In genomic region chr1:220526294-220526693, GRCh38 we compare ENCODE assay signal across 15 cellular contexts. TPM values are rescaled to one million over a fixed set of nuclear protein-coding genes. Genes with fewer than 3 reads are reported as not detected.
A peak's percentile ranks its signal among the peaks of the same experiment; 100 is the strongest.
DNase-seq lines count a peak whose midpoint lies in the region; ATAC-seq, FAIRE-seq and TF ChIP-seq lines count a peak whose summit lies in the region.
"Had no signal": no experiment of that assay in that cellular context is flagged by ENCODE, and none has a peak within 500 bp of the region (broad histone marks: within the 10 kb centered on the region; RNA-seq: fewer than 3 reads in every experiment).

No MANE protein-coding gene starts in this region.

- H3K9ac ChIP-seq in OCI-LY1 (ENCODE audit: low read length) (no peak overlapping the region), endothelial cell of umbilical vein (replicated peaks; ENCODE audit: extremely low read depth, insufficient read depth, low read length) (no peak overlapping the region)

- 76 to 100% methylated on average over 2 to 5 of the region's 7 CpGs for WGBS in gastroesophageal sphincter (ENCODE audit: low coverage in 1 of 2), 2 donors

- no peaks in the 10 kb centered on the region for H3K27me3 ChIP-seq in OCI-LY1 (ENCODE audit: insufficient read depth, low read length)
- H3K27me3 ChIP-seq in endothelial cell of umbilical vein (ENCODE audit: control insufficient read depth in 2 of 2, insufficient read depth in 2 of 2, low read length in 2 of 2): peaks cover 13 to 28% of the 10 kb centered on the region in 2 experiments
- H3K27me3 ChIP-seq in gastroesophageal sphincter: no peaks in the 10 kb centered on the region
- H3K27me3 ChIP-seq: tibial nerve had no signal

- H3K4me3 ChIP-seq in OCI-LY1 (ENCODE audit: low read depth, low read length, poor library complexity, severe bottlenecking) (no peak overlapping the region), endothelial cell of umbilical vein (replicated peaks in 1 of 3; ENCODE audit: insufficient read depth in 1 of 3, low read depth in 1 of 3, low read length in 3 of 3) (no peak overlapping the region), gastroesophageal sphincter (no peak overlapping the region)
- H3K4me3 ChIP-seq: body of pancreas had no signal

- no peak for TF ChIP-seq POLR2A in endothelial cell of umbilical vein (IDR thresholded peaks at IDR 0.05; ENCODE audit: low read depth, low read length)
- no peak for TF ChIP-seq POLR2A in gastroesophageal sphincter (IDR thresholded peaks at IDR 0.05)

- no peak overlapping the region for H2AFZ ChIP-seq in OCI-LY1 (ENCODE audit: low read length)
- no peak overlapping the region for H2AFZ ChIP-seq in endothelial cell of umbilical vein (ENCODE audit: low read depth, low read length)

- H3K27ac ChIP-seq in OCI-LY1 (ENCODE audit: low read depth, low read length, poor library complexity, severe bottlenecking) (no peak overlapping the region), endothelial cell of umbilical vein (ENCODE audit: insufficient read depth, low read depth, low read length) (no peak overlapping the region), gastroesophageal sphincter (no peak overlapping the region)

- H3K9me3 ChIP-seq in OCI-LY1 (ENCODE audit: low read length) (no peaks in the 10 kb centered on the region), endothelial cell of umbilical vein (replicated peaks; ENCODE audit: control insufficient read depth, insufficient read depth, low read length) (no peaks in the 10 kb centered on the region), gastroesophageal sphincter (no peaks in the 10 kb centered on the region)
- H3K9me3 ChIP-seq: body of pancreas, tibial nerve had no signal

- POLR2A ChIA-PET in endothelial cell of umbilical vein (lab: Charles Lee): no interaction called here

- H3K9me1 ChIP-seq in endothelial cell of umbilical vein (replicated peaks; ENCODE audit: control insufficient read depth, extremely low read depth, insufficient read depth, low read length): no peaks in the 10 kb centered on the region

- no peaks in the 10 kb centered on the region for H3K9me3 Mint-ChIP-seq in progenitor cell of endocrine pancreas (ENCODE audit: low read depth)

- H3K79me2 ChIP-seq in OCI-LY1 (ENCODE audit: insufficient read depth, low read length) (no peaks in the 10 kb centered on the region), endothelial cell of umbilical vein (ENCODE audit: control insufficient read depth, insufficient read depth, low read length) (no peaks in the 10 kb centered on the region)

- CTCF ChIA-PET in endothelial cell of umbilical vein (lab: Charles Lee): interaction anchor here (0.7 to 3.0 kb wide), 7 partner anchors 9 to 250 kb away, joined by 3 to 13 read pairs (median 4); no protein-coding TSS in a partner anchor

- H3K4me2 ChIP-seq in OCI-LY1 (ENCODE audit: low read length) (no peak overlapping the region), endothelial cell of umbilical vein (ENCODE audit: insufficient read depth, low read length) (no peak overlapping the region)

- TF ChIP-seq CTCF in OCI-LY1 (IDR thresholded peaks at IDR 0.05; ENCODE audit: low read length): peak; percentile 14; the same call in 1 of the 2 replicates
- peak; percentile 14 to 29 for TF ChIP-seq CTCF in endothelial cell of umbilical vein (IDR thresholded peaks at IDR 0.05; ENCODE audit: extremely low read depth in 1 of 2, insufficient read depth in 1 of 2, low read depth in 1 of 2, low read length in 2 of 2)
- peak; percentile 52 for TF ChIP-seq CTCF in progenitor cell of endocrine pancreas (IDR thresholded peaks at IDR 0.05; ENCODE audit: unreplicated experiment)
- no peak for TF ChIP-seq CTCF in gastroesophageal sphincter (IDR thresholded peaks at IDR 0.05)

- DNase-seq in NCI-H510A treated with DMSO at 0.1 percent for 48 hours (lab: John Stamatoyannopoulos, UW) (peak; percentile 10), NCI-H510A (lab: John Stamatoyannopoulos, UW) (no peak), endothelial cell of umbilical vein (ENCODE audit: low read depth, low spot score) (no peak), progenitor cell of endocrine pancreas (ENCODE audit: low spot score, unreplicated experiment) (no peak), NCI-H774 (lab: John Stamatoyannopoulos, UW) (no peak)
- DNase-seq: activated CD4-positive, alpha-beta T cell treated with anti-CD3 and anti-CD28 coated beads for 36 hours; body of pancreas; DMS79 treated with DMSO at 0.1 percent for 48 hours; immature natural killer cell; Kasumi-1 had no signal

- dilution Hi-C loops in endothelial cell of umbilical vein (cut with MboI; ENCODE audit: extremely low pct_ligation_motif_present, low sequenced_read_pairs): no loop called here

- peaks cover 6% of the 10 kb centered on the region for H3K4me1 ChIP-seq in OCI-LY1 (ENCODE audit: insufficient read depth, low read length, severe bottlenecking)
- peaks cover 7% of the 10 kb centered on the region for H3K4me1 ChIP-seq in endothelial cell of umbilical vein (ENCODE audit: control insufficient read depth, extremely low read depth, insufficient read depth, low read length)
- H3K4me1 ChIP-seq in gastroesophageal sphincter: peaks cover 0 to 22% (median 0%) of the 10 kb centered on the region in 3 donors

- H3K36me3 ChIP-seq in OCI-LY1 (ENCODE audit: insufficient read depth, low read length) (no peaks in the 10 kb centered on the region), endothelial cell of umbilical vein (ENCODE audit: control insufficient read depth in 2 of 2, extremely low read depth in 1 of 2, insufficient read depth in 2 of 2, low read length in 2 of 2) (no peaks in the 10 kb centered on the region), gastroesophageal sphincter (no peaks in the 10 kb centered on the region)
- H3K36me3 ChIP-seq: tibial nerve had no signal

- FAIRE-seq in endothelial cell of umbilical vein (lab: Jason Lieb, UNC): peak; percentile 47

- BruUV-seq in endothelial cell of umbilical vein (replicated peaks; lab: Mats Ljungman, UMichigan): no TSS peak

- peak overlapping the region; percentile 93 for H3K4me3 Mint-ChIP-seq in progenitor cell of endocrine pancreas (ENCODE audit: low read depth)

- no peaks in the 10 kb centered on the region for H3F3A ChIP-seq in OCI-LY1 (ENCODE audit: insufficient read depth, low read length)

- H3K27ac Mint-ChIP-seq in progenitor cell of endocrine pancreas: no peak overlapping the region
- H3K27ac Mint-ChIP-seq: activated CD4-positive, alpha-beta T cell treated with anti-CD3 and anti-CD28 coated beads for 36 hours; immature natural killer cell had no signal

- TF ChIP-seq EP300 in gastroesophageal sphincter (IDR thresholded peaks at IDR 0.05): no peak

- H3K9me2 ChIP-seq in OCI-LY1 (ENCODE audit: low read depth, low read length): no peaks in the 10 kb centered on the region

- H4K20me1 ChIP-seq in OCI-LY1 (ENCODE audit: insufficient read depth, low read length) (no peaks in the 10 kb centered on the region), endothelial cell of umbilical vein (replicated peaks; ENCODE audit: control insufficient read depth, extremely low read depth, insufficient read depth, low read length) (no peaks in the 10 kb centered on the region)

- intact Hi-C loops in endothelial cell of umbilical vein (cut with micrococcal nuclease): loop anchor here (5.0 kb wide), 2 partner anchors 166 to 224 kb away; partner anchors contain the start of gene C1orf115

- H3K4me1 Mint-ChIP-seq in progenitor cell of endocrine pancreas (ENCODE audit: low read depth): peaks cover 24% of the 10 kb centered on the region

- peaks cover 39% of the 10 kb centered on the region for H3K27me3 Mint-ChIP-seq in progenitor cell of endocrine pancreas

- no peaks in the 10 kb centered on the region for H3K36me3 Mint-ChIP-seq in progenitor cell of endocrine pancreas (ENCODE audit: insufficient read depth)

- ATAC-seq in gastroesophageal sphincter (no peak), GM18868 (IDR thresholded peaks at IDR 0.05; ENCODE audit: unreplicated experiment) (no peak)
- ATAC-seq: activated CD4-positive, alpha-beta T cell treated with anti-CD3 and anti-CD28 coated beads for 36 hours; body of pancreas had no signal

TF ChIP-seq in endothelial cell of umbilical vein, 7 proteins besides CTCF, POLR2A, EP300 and RAD21:
- TF ChIP-seq EZH2 (IDR thresholded peaks at IDR 0.05; ENCODE audit: borderline replicate concordance, low read depth, low read length, severe bottlenecking) (no peak), POLR2AphosphoS5 (IDR thresholded peaks at IDR 0.05; ENCODE audit: insufficient read depth, low read depth, low read length) (no peak), GATA2 (IDR thresholded peaks at IDR 0.05; ENCODE audit: insufficient read depth, insufficient read length, low read depth, low read length) (no peak), JUN (IDR thresholded peaks at IDR 0.05; ENCODE audit: borderline replicate concordance, insufficient read depth, insufficient read length, low read depth) (no peak), MYC (IDR thresholded peaks at IDR 0.05; ENCODE audit: low read depth, low read length) (no peak), FOS (IDR thresholded peaks at IDR 0.05; ENCODE audit: borderline replicate concordance, insufficient read depth, low read length) (no peak)
- TF ChIP-seq, protein P1, sequence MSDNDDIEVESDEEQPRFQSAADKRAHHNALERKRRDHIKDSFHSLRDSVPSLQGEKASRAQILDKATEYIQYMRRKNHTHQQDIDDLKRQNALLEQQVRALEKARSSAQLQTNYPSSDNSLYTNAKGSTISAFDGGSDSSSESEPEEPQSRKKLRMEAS (IDR thresholded peaks at IDR 0.05; ENCODE audit: insufficient read depth, insufficient read length): no peak

RNA-seq across cellular contexts. Expression of gene MARK1, which starts 1.6 kb away (rescaled TPM):
- total RNA-seq in endothelial cell of umbilical vein: 5.5 and 6.0 TPM in 2 replicates
- 1.2 and 1.4 TPM in 2 replicates for polyA plus RNA-seq in endothelial cell of umbilical vein
- 1.6 and 1.9 TPM in 2 replicates for polyA plus RNA-seq in endothelial cell of umbilical vein (2011; cell fraction: cytosol; rRNA removed)
- 5.2 and 5.5 TPM in 2 replicates for polyA plus RNA-seq in endothelial cell of umbilical vein (2011; cell fraction: nucleus; rRNA removed)
- polyA plus RNA-seq in endothelial cell of umbilical vein (2012): 3.1 and 3.3 TPM in 2 replicates
- 1.6 and 2.2 TPM in 2 replicates for polyA minus RNA-seq in endothelial cell of umbilical vein
- polyA minus RNA-seq in endothelial cell of umbilical vein (2011; cell fraction: cytosol; rRNA and poly(A)+ RNA removed): 9.2 TPM
- polyA minus RNA-seq in endothelial cell of umbilical vein (2011; cell fraction: nucleus; rRNA and poly(A)+ RNA removed): 4.3 and 4.6 TPM in 2 replicates
- total RNA-seq in progenitor cell of endocrine pancreas: 10.8 and 14.4 TPM in 2 replicates
- 10 to 100 TPM; 13.0 to 32.9 (median 21.1) TPM for total RNA-seq in gastroesophageal sphincter
- total RNA-seq: activated CD4-positive, alpha-beta T cell treated with anti-CD3 and anti-CD28 coated beads for 36 hours had no signal
- polyA plus RNA-seq: AG04450, immature natural killer cell had no signal

Comparison
In these comparisons a context has a peak if more than half of its experiments do, and no peak if none do; other contexts are left out.
1. CTCF ChIP-seq: peak in OCI-LY1 (single experiment), endothelial cell of umbilical vein (2 of 2) and progenitor cell of endocrine pancreas (single experiment); none in gastroesophageal sphincter (0 of 4).